ENCODE assay signal across 30 cellular contexts in the genomic region with DNA sequence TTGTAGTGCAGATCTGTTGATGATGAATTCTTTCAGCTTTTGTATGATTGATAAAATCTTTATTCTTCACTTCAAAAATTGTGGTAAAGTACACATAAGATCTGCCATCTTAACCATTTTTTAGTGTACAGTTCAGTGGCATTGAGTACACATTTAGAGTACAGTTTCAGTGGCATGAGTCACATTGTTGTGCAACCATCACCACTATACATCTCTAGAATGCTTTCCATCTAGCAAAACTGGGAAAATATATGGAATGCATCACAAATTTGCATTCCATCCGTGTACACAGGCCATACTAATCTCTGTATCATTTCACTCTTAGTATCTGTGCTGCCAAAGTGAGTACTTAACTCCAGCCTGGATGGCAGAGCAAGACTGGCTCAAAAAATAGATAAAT. TPM values are rescaled to one million over a fixed set of nuclear protein-coding genes. Genes with fewer than 3 reads are reported as not detected.
A peak's percentile ranks its signal among the peaks of the same experiment; 100 is the strongest.
DNase-seq lines count a peak whose midpoint lies in the region; ATAC-seq and TF ChIP-seq lines count a peak whose summit lies in the region.
"Had no signal": no experiment of that assay in that cellular context is flagged by ENCODE, and none has a peak within 500 bp of the region (broad histone marks: within the 10 kb centered on the region; RNA-seq: fewer than 3 reads in every experiment).

No MANE protein-coding gene starts in this region.

- ATAC-seq in activated T-cell treated with anti-CD3 and anti-CD28 coated beads, Interleukin-2, amount 50 U/mL, for 72 hours (replicated peaks in 1 of 2) = no peak
- ATAC-seq in GM19395 (IDR thresholded peaks at IDR 0.05; ENCODE audit: unreplicated experiment) = no peak
- ATAC-seq: body of pancreas, mucosa of descending colon had no signal

- peaks cover 2% of the 10 kb centered on the region in 2 donors for H3K36me3 Mint-ChIP-seq in activated T-cell treated with anti-CD3 and anti-CD28 coated beads, Interleukin-2, amount 50 U/mL, for 72 hours (ENCODE audit: insufficient read depth in 2 of 2)

- H3K27me3 ChIP-seq in HL-60 (ENCODE audit: insufficient read depth, poor library complexity, severe bottlenecking) = no peaks in the 10 kb centered on the region
- H3K27me3 ChIP-seq: sigmoid colon had no signal

- TF ChIP-seq CTCF in HL-60 (IDR thresholded peaks at IDR 0.05; ENCODE audit: insufficient read depth, low read length) (no peak), fibroblast of mammary gland (conservative IDR thresholded peaks at IDR 0.05; ENCODE audit: control insufficient read depth, insufficient read depth, low read depth, low read length) (no peak)

- H3K27ac ChIP-seq in HL-60 (replicated peaks) = no peak overlapping the region
- H3K27ac ChIP-seq: body of pancreas, C4-2B, esophagus squamous epithelium, left ventricle myocardium inferior, sigmoid colon, VCaP had no signal

- DNase-seq in CD1c-positive myeloid dendritic cell (ENCODE audit: extremely low spot score) (peak; percentile 35), HL-60 (ENCODE audit: low read depth in 1 of 2, low spot score in 1 of 2) (peak; percentile 31 to 45), OCI-M1 (lab: John Stamatoyannopoulos, UW) (peak; percentile 29), fibroblast of mammary gland (ENCODE audit: low read depth) (peak; percentile 36), islet precursor cell (no peak), NCI-H2171 (lab: John Stamatoyannopoulos, UW) (no peak)
- no peak for DNase-seq in activated T-cell treated with anti-CD3 and anti-CD28 coated beads, Interleukin-2, amount 50 U/mL, for 72 hours
- DNase-seq: activated CD8-positive, alpha-beta memory T cell treated with anti-CD3 and anti-CD28 coated beads, Interleukin-2, amount 50 U/mL, for 48 hours; activated effector memory CD4-positive, alpha-beta T cell treated with Interleukin-2 at 50 U/mL for 16 hours; activated naive CD8-positive, alpha-beta T cell treated with anti-CD3 and anti-CD28 coated beads, Interleukin-2, amount 10 ng/mL, durations not matched to agents 7 days and 5 days; body of pancreas; effector memory CD4-positive, alpha-beta T cell; esophagus squamous epithelium; head of caudate nucleus; KG1; left ventricle myocardium inferior; mucosa of descending colon; NCI-H1092; NCI-H1930; NCI-H2227 treated with DMSO at 0.1 percent for 48 hours; NCI-H82; nephron progenitor cell; posterior cingulate gyrus; sigmoid colon; SK-N-SH had no signal

- H3K4me1 Mint-ChIP-seq in activated T-cell treated with anti-CD3 and anti-CD28 coated beads, Interleukin-2, amount 50 U/mL, for 72 hours (ENCODE audit: low read depth) = peaks cover 7% of the 10 kb centered on the region
- H3K4me1 Mint-ChIP-seq: activated naive CD8-positive, alpha-beta T cell treated with anti-CD3 and anti-CD28 coated beads, Interleukin-2, amount 10 ng/mL, durations not matched to agents 7 days and 5 days; nephron progenitor cell had no signal

- H3K4me3 ChIP-seq in HL-60 (replicated peaks; ENCODE audit: insufficient read depth, low read length) (no peak overlapping the region), fibroblast of mammary gland (ENCODE audit: control insufficient read depth, low read depth, low read length) (no peak overlapping the region)
- H3K4me3 ChIP-seq: body of pancreas, esophagus squamous epithelium, left ventricle myocardium inferior, mucosa of descending colon, sigmoid colon had no signal

- H3K27ac Mint-ChIP-seq in activated T-cell treated with anti-CD3 and anti-CD28 coated beads, Interleukin-2, amount 50 U/mL, for 72 hours = no peak overlapping the region
- H3K27ac Mint-ChIP-seq: activated naive CD8-positive, alpha-beta T cell treated with anti-CD3 and anti-CD28 coated beads, Interleukin-2, amount 10 ng/mL, durations not matched to agents 7 days and 5 days; nephron progenitor cell had no signal

- no peak overlapping the region for H3K4me3 Mint-ChIP-seq in activated T-cell treated with anti-CD3 and anti-CD28 coated beads, Interleukin-2, amount 50 U/mL, for 72 hours
- H3K4me3 Mint-ChIP-seq: activated naive CD8-positive, alpha-beta T cell treated with anti-CD3 and anti-CD28 coated beads, Interleukin-2, amount 10 ng/mL, durations not matched to agents 7 days and 5 days; nephron progenitor cell had no signal

- peaks cover 2% of the 10 kb centered on the region in 2 donors for H3K9me3 Mint-ChIP-seq in activated T-cell treated with anti-CD3 and anti-CD28 coated beads, Interleukin-2, amount 50 U/mL, for 72 hours

- H3K27me3 Mint-ChIP-seq in activated T-cell treated with anti-CD3 and anti-CD28 coated beads, Interleukin-2, amount 50 U/mL, for 72 hours (ENCODE audit: low read depth) = no peaks in the 10 kb centered on the region

RNA-seq across cellular contexts. Expression of gene SIRPD, which starts 28.7 kb away (rescaled TPM):
- not detected for total RNA-seq in activated T-cell treated with anti-CD3 and anti-CD28 coated beads, Interleukin-2, amount 50 U/mL, for 72 hours
- total RNA-seq: body of pancreas, esophagus squamous epithelium, H4, left ventricle myocardium inferior, mucosa of descending colon had no signal

RNA-seq across cellular contexts. Expression of gene SIRPB2, which starts 37.6 kb away (rescaled TPM):
- total RNA-seq in activated T-cell treated with anti-CD3 and anti-CD28 coated beads, Interleukin-2, amount 50 U/mL, for 72 hours = not detected
- total RNA-seq: activated naive CD8-positive, alpha-beta T cell treated with anti-CD3 and anti-CD28 coated beads, Interleukin-2, amount 10 ng/mL, durations not matched to agents 7 days and 5 days; H4; T-helper 2 cell treated with Interferon-gamma antibody and Interleukin-4, amounts not matched to agents 100 ng/mL and 5 ng/mL, for 36 hours had no signal

Comparison
In these comparisons a context has a peak if more than half of its experiments do, and no peak if none do; other contexts are left out.
1. DNase-seq: peak in CD1c-positive myeloid dendritic cell (single experiment), HL-60 (2 of 2), OCI-M1 (single experiment) and fibroblast of mammary gland (single experiment); none in islet precursor cell (single experiment), activated T-cell treated with anti-CD3 and anti-CD28 coated beads, Interleukin-2, amount 50 U/mL, for 72 hours (0 of 2) and NCI-H2171 (single experiment).